Comparison of ENCODE assay signal across 25 cellular contexts in the genomic region with DNA sequence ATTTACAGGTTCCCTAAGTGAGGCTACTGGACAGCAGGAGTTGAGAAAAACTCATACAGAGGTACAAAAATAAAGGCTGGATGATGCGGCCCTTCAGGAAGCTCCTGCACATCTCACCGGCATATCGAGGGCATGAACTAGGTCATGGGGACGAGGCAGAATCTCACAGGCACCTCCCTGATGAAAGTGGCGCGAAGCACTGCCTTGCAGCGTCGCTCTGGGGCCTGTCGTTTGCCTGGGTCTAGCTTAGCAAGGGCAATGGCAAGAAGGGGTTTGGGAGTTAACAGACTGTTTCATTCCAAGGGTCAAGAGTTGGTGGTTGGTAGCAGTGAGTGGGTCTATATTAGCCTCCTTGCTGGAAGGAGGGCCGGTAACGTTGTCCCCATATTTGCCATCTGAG.
"Had no signal": no experiment of that assay in that cellular context is flagged by ENCODE, and none has a peak within 500 bp of the region (broad histone marks: within the 10 kb centered on the region; RNA-seq: fewer than 3 reads in every experiment).

No MANE protein-coding gene starts in this region.

- H3K27ac Mint-ChIP-seq: activated CD4-positive, alpha-beta memory T cell treated with anti-CD3 and anti-CD28 coated beads for 36 hours; activated CD4-positive, alpha-beta T cell treated with anti-CD3 and anti-CD28 coated beads, Interleukin-2, amount 10 ng/mL, durations not matched to agents 24 days and 14 days; activated naive CD4-positive, alpha-beta T cell treated with anti-CD3 and anti-CD28 coated beads, Interleukin-2, amount 50 U/mL, for 24 hours; activated T-helper 17 cell treated with anti-CD3 and anti-CD28 coated beads, Interleukin-2, amount 50 U/mL, for 72 hours; mesothelial cell of epicardium; progenitor cell of endocrine pancreas; stimulated activated naive B cell treated with anti-CD40 and anti-IgM and Interleukin-4, amounts not matched to agents 10 μg/mL and 1 μg/mL and 100 μg/mL, for 72 hours had no signal

- DNase-seq: activated CD4-positive, alpha-beta memory T cell treated with anti-CD3 and anti-CD28 coated beads for 36 hours; activated CD4-positive, alpha-beta T cell treated with anti-CD3 and anti-CD28 coated beads, Interleukin-2, amount 10 ng/mL, durations not matched to agents 24 days and 14 days; activated CD4-positive, CD25-positive, alpha-beta regulatory T cell treated with anti-CD3 and anti-CD28 coated beads, Interleukin-2, amount 50 U/mL, for 72 hours; activated T-cell treated with anti-CD3 and anti-CD28 coated beads, Interleukin-2, amount 50 U/mL, for 4 hours; body of pancreas; dermis blood vessel endothelial cell; effector CD4-positive, alpha-beta T cell; foreskin keratinocyte; heart left ventricle; naive thymus-derived CD4-positive, alpha-beta T cell; ovary; retina; stimulated activated CD4-positive, alpha-beta T cell treated with anti-CD3 and anti-CD28 coated beads, Interleukin-15, amount 100 ng/mL, for 24 hours; stimulated activated CD4-positive, alpha-beta T cell treated with anti-CD3 and anti-CD28 coated beads, Interleukin-2, amount 100 ng/mL, for 24 hours; stimulated activated naive B cell treated with anti-CD40 and anti-IgM and Interleukin-4, amounts not matched to agents 10 μg/mL and 1 μg/mL and 100 μg/mL, for 72 hours; stomach; T-helper 9 cell; thyroid gland had no signal

- H3K4me1 Mint-ChIP-seq: activated T-helper 17 cell treated with anti-CD3 and anti-CD28 coated beads, Interleukin-2, amount 50 U/mL, for 72 hours; stimulated activated naive B cell treated with anti-CD40 and anti-IgM and Interleukin-4, amounts not matched to agents 10 μg/mL and 1 μg/mL and 100 μg/mL, for 72 hours had no signal

- H3K4me3 ChIP-seq: body of pancreas, esophagus muscularis mucosa, heart left ventricle, lung, ovary, stomach, thyroid gland had no signal

- H3K36me3 ChIP-seq: esophagus muscularis mucosa, heart left ventricle, ovary, stomach, thyroid gland had no signal

- H3K9me3 Mint-ChIP-seq: activated CD4-positive, alpha-beta memory T cell treated with anti-CD3 and anti-CD28 coated beads for 36 hours; activated naive CD4-positive, alpha-beta T cell treated with anti-CD3 and anti-CD28 coated beads, Interleukin-2, amount 50 U/mL, for 24 hours; activated T-cell treated with anti-CD3 and anti-CD28 coated beads, Interleukin-2, amount 50 U/mL, for 4 hours; activated T-helper 17 cell treated with anti-CD3 and anti-CD28 coated beads, Interleukin-2, amount 50 U/mL, for 72 hours; mesothelial cell of epicardium; stimulated activated naive B cell treated with anti-CD40 and anti-IgM and Interleukin-4, amounts not matched to agents 10 μg/mL and 1 μg/mL and 100 μg/mL, for 72 hours had no signal

- H3K27ac ChIP-seq: body of pancreas, esophagus muscularis mucosa, foreskin keratinocyte, heart left ventricle, ovary, VCaP had no signal

- H3K27me3 ChIP-seq: body of pancreas, esophagus muscularis mucosa, foreskin keratinocyte, heart left ventricle, ovary, stomach, thyroid gland had no signal

- H3K4me1 ChIP-seq: foreskin keratinocyte had no signal

- H3K27me3 Mint-ChIP-seq: activated CD4-positive, alpha-beta memory T cell treated with anti-CD3 and anti-CD28 coated beads for 36 hours; activated CD4-positive, alpha-beta T cell treated with anti-CD3 and anti-CD28 coated beads, Interleukin-2, amount 10 ng/mL, durations not matched to agents 24 days and 14 days; activated naive CD4-positive, alpha-beta T cell treated with anti-CD3 and anti-CD28 coated beads, Interleukin-2, amount 50 U/mL, for 24 hours; activated T-helper 17 cell treated with anti-CD3 and anti-CD28 coated beads, Interleukin-2, amount 50 U/mL, for 72 hours; naive thymus-derived CD4-positive, alpha-beta T cell; progenitor cell of endocrine pancreas; stimulated activated naive B cell treated with anti-CD40 and anti-IgM and Interleukin-4, amounts not matched to agents 10 μg/mL and 1 μg/mL and 100 μg/mL, for 72 hours had no signal

- ATAC-seq: activated T-cell treated with anti-CD3 and anti-CD28 coated beads, Interleukin-2, amount 50 U/mL, for 4 hours; activated T-helper 17 cell treated with anti-CD3 and anti-CD28 coated beads, Interleukin-2, amount 50 U/mL, for 72 hours; body of pancreas; foreskin keratinocyte; heart left ventricle; naive thymus-derived CD4-positive, alpha-beta T cell; stimulated activated naive B cell treated with anti-CD40 and anti-IgM and Interleukin-4, amounts not matched to agents 10 μg/mL and 1 μg/mL and 100 μg/mL, for 72 hours had no signal

- H3K36me3 Mint-ChIP-seq: activated CD4-positive, alpha-beta memory T cell treated with anti-CD3 and anti-CD28 coated beads for 36 hours; activated naive CD4-positive, alpha-beta T cell treated with anti-CD3 and anti-CD28 coated beads, Interleukin-2, amount 50 U/mL, for 24 hours; mesothelial cell of epicardium; naive thymus-derived CD4-positive, alpha-beta T cell; stimulated activated naive B cell treated with anti-CD40 and anti-IgM and Interleukin-4, amounts not matched to agents 10 μg/mL and 1 μg/mL and 100 μg/mL, for 72 hours had no signal

- H3K4me3 Mint-ChIP-seq: activated CD4-positive, alpha-beta memory T cell treated with anti-CD3 and anti-CD28 coated beads for 36 hours; activated CD4-positive, alpha-beta T cell treated with anti-CD3 and anti-CD28 coated beads, Interleukin-2, amount 10 ng/mL, durations not matched to agents 24 days and 14 days; activated naive CD4-positive, alpha-beta T cell treated with anti-CD3 and anti-CD28 coated beads, Interleukin-2, amount 50 U/mL, for 24 hours; activated T-cell treated with anti-CD3 and anti-CD28 coated beads, Interleukin-2, amount 50 U/mL, for 4 hours; activated T-helper 17 cell treated with anti-CD3 and anti-CD28 coated beads, Interleukin-2, amount 50 U/mL, for 72 hours; mesothelial cell of epicardium; naive thymus-derived CD4-positive, alpha-beta T cell; stimulated activated naive B cell treated with anti-CD40 and anti-IgM and Interleukin-4, amounts not matched to agents 10 μg/mL and 1 μg/mL and 100 μg/mL, for 72 hours had no signal

- H3K9me3 ChIP-seq: body of pancreas, esophagus muscularis mucosa, heart left ventricle, ovary, stomach, thyroid gland had no signal
